Comparison of ENCODE assay signal across 23 cellular contexts in genomic region chr21:33096426-33096825, GRCh38. TPM values are rescaled to one million over a fixed set of nuclear protein-coding genes. Genes with fewer than 3 reads are reported as not detected.
DNase-seq lines count a peak whose midpoint lies in the region; FAIRE-seq and TF ChIP-seq lines count a peak whose summit lies in the region.
"Had no signal": no experiment of that assay in that cellular context is flagged by ENCODE, and none has a peak within 500 bp of the region (broad histone marks: within the 10 kb centered on the region; RNA-seq: fewer than 3 reads in every experiment).

No MANE protein-coding gene starts in this region.

- H3K36me3 ChIP-seq in OCI-LY3 (replicated peaks; ENCODE audit: low read depth, low read length) = no peaks in the 10 kb centered on the region
- H3K36me3 ChIP-seq: adrenal gland, left lung, prostate gland had no signal

- no peak for TF ChIP-seq CTCF in OCI-LY3 (IDR thresholded peaks at IDR 0.05; ENCODE audit: low read depth, low read length)

- H2AFZ ChIP-seq in OCI-LY3 (ENCODE audit: low read depth, low read length) = no peak overlapping the region

- no peak overlapping the region for H3K9ac ChIP-seq in OCI-LY3 (ENCODE audit: low read length)
- H3K9ac ChIP-seq: KMS-11, SK-N-SH had no signal

- POLR2A ChIA-PET in HEK293T (lab: Yijun Ruan, JAX) = no interaction called here

- no peaks in the 10 kb centered on the region for H3K9me3 ChIP-seq in OCI-LY3 (ENCODE audit: insufficient read depth, low read length)
- H3K9me3 ChIP-seq: adrenal gland, left lung, prostate gland, SK-N-SH had no signal

- peak overlapping the region; percentile 24 for H3K4me2 ChIP-seq in OCI-LY3 (ENCODE audit: low read length)
- H3K4me2 ChIP-seq: KMS-11, SK-N-SH had no signal

- no peak overlapping the region for H3K4me3 ChIP-seq in OCI-LY3 (ENCODE audit: low read length)
- H3K4me3 ChIP-seq: adrenal gland, left lung, prostate gland had no signal

- no peak for TF ChIP-seq POLR2A in GM12891 (IDR thresholded peaks at IDR 0.05; ENCODE audit: low read depth, low read length)

- no peaks in the 10 kb centered on the region for H3K79me2 ChIP-seq in OCI-LY3 (ENCODE audit: low read length)

- no peaks in the 10 kb centered on the region for H3K27me3 ChIP-seq in OCI-LY3 (ENCODE audit: low read depth, low read length)

- no peak for FAIRE-seq in GM12891 (lab: Jason Lieb, UNC)

- H3K27ac ChIP-seq in OCI-LY3 (ENCODE audit: low read length) = no peak overlapping the region
- H3K27ac ChIP-seq: adrenal gland, KMS-11, left lung, prostate gland had no signal

- peaks cover 4% of the 10 kb centered on the region; the same call in 1 of the 2 replicates for H3K4me1 ChIP-seq in OCI-LY3 (ENCODE audit: low read length)
- H3K4me1 ChIP-seq: adrenal gland, left lung, prostate gland had no signal

- H4K20me1 ChIP-seq in OCI-LY3 (ENCODE audit: insufficient read depth, low read length) = no peaks in the 10 kb centered on the region

- CTCF ChIA-PET in HEK293T (lab: Yijun Ruan, JAX) = interaction anchor here (1.4 kb wide), 1 partner anchor 12 kb away, joined by 3 read pairs; no protein-coding TSS in a partner anchor

- no peak for DNase-seq in GM12891 (ENCODE audit: insufficient read length, low spot score)
- peak; percentile 35 to 46 for DNase-seq in Kasumi-1 (lab: John Stamatoyannopoulos, UW)
- peak; percentile 16 for DNase-seq in globus pallidus (ENCODE audit: low spot score)
- DNase-seq in HEK293T (ENCODE audit: extremely low spot score) = no peak
- DNase-seq in AG08395 (ENCODE audit: low spot score) = no peak
- DNase-seq in OCI-M2 (lab: John Stamatoyannopoulos, UW; ENCODE audit: unreplicated experiment) = no peak
- DNase-seq: activated B cell treated with CpG ODN at 0.5 μM for 24 hours; activated CD8-positive, alpha-beta memory T cell treated with anti-CD3 and anti-CD28 coated beads, Interleukin-2, amount 50 U/mL, for 4 hours; activated naive CD4-positive, alpha-beta T cell treated with anti-CD3 and anti-CD28 coated beads for 36 hours; adrenal gland; CD4-positive, alpha-beta memory T cell; H7; left lung; NCI-H1105 treated with DMSO at 0.1 percent for 48 hours; NCI-H1930; NCI-H2227 treated with DMSO at 0.1 percent for 48 hours; NCI-H526 treated with DMSO at 0.1 percent for 48 hours; SK-N-SH; stimulated activated CD4-positive, alpha-beta T cell treated with anti-CD3 and anti-CD28 coated beads, Interleukin-4, amount 100 ng/mL, for 4 hours; stimulated activated naive B cell treated with anti-CD40 and anti-IgM and Interleukin-4, amounts not matched to agents 10 μg/mL and 1 μg/mL and 100 μg/mL, for 72 hours had no signal

TF ChIP-seq in GM12891, 5 proteins besides CTCF, POLR2A, EP300 and RAD21:
- TF ChIP-seq PAX5 (IDR thresholded peaks at IDR 0.05; ENCODE audit: insufficient read depth, low read length, severe bottlenecking) (no peak), POU2F2 (IDR thresholded peaks at IDR 0.05; ENCODE audit: low read depth, low read length) (no peak), SPI1 (IDR thresholded peaks at IDR 0.05; ENCODE audit: low read depth, low read length) (peak; percentile 71), TAF1 (IDR thresholded peaks at IDR 0.05; ENCODE audit: low read depth, low read length) (no peak), POLR2AphosphoS5 (IDR thresholded peaks at IDR 0.05; ENCODE audit: low read depth, low read length) (no peak)
TF ChIP-seq in GM12891: peak in this region for 1.

TF ChIP-seq in HEK293T, 16 proteins besides CTCF, POLR2A, EP300 and RAD21:
- TF ChIP-seq CTBP1 (IDR thresholded peaks at IDR 0.05; ENCODE audit: borderline replicate concordance) = no peak
- TF ChIP-seq PKNOX1 (IDR thresholded peaks at IDR 0.05) = no peak
- no peak for TF ChIP-seq FOXA1 (IDR thresholded peaks at IDR 0.05)
- no peak for TF ChIP-seq L3MBTL2 (conservative IDR thresholded peaks at IDR 0.05)
- TF ChIP-seq ELF4 (IDR thresholded peaks at IDR 0.05) = no peak
- no peak for TF ChIP-seq ARNT (IDR thresholded peaks at IDR 0.05)
- no peak for TF ChIP-seq ZNF384 (IDR thresholded peaks at IDR 0.05)
- no peak for TF ChIP-seq SP1 (IDR thresholded peaks at IDR 0.05)
- TF ChIP-seq SUZ12 (IDR thresholded peaks at IDR 0.05) = no peak
- TF ChIP-seq FOXM1 (IDR thresholded peaks at IDR 0.05; ENCODE audit: borderline replicate concordance) = no peak
- TF ChIP-seq LEF1 (IDR thresholded peaks at IDR 0.05; ENCODE audit: borderline replicate concordance) = no peak
- TF ChIP-seq HDGF (IDR thresholded peaks at IDR 0.05; ENCODE audit: borderline replicate concordance) = no peak
- no peak for TF ChIP-seq NFRKB (IDR thresholded peaks at IDR 0.05)
- no peak for TF ChIP-seq FOXK2 (IDR thresholded peaks at IDR 0.05)
- TF ChIP-seq BHLHE40 (IDR thresholded peaks at IDR 0.05; ENCODE audit: borderline replicate concordance) = no peak

RNA-seq across cellular contexts. Expression of gene OLIG1, which starts 26.5 kb away (rescaled TPM):
- not detected for polyA plus RNA-seq in GM12891 (2012; ENCODE audit: low read depth, missing spikeins)
- polyA plus RNA-seq: CD4-positive, alpha-beta memory T cell; SK-N-SH had no signal

Comparison
In these comparisons a context has a peak if more than half of its experiments do, and no peak if none do; other contexts are left out.
1. DNase-seq: peak in Kasumi-1 (2 of 2) and globus pallidus (single experiment); none in GM12891 (single experiment), HEK293T (single experiment), AG08395 (single experiment) and OCI-M2 (single experiment).